In genomic region chr16:30068333-30068732, GRCh38 we compare ENCODE assay signal across 1 cellular context.
TF ChIP-seq lines count a peak whose summit lies in the region.

No MANE protein-coding gene starts in this region.

TF ChIP-seq in SK-N-SH, 30 proteins besides CTCF, POLR2A, EP300 and RAD21 (continued from another document):
- TF ChIP-seq REST (IDR thresholded peaks at IDR 0.05; ENCODE audit: low read depth, low read length): no peak
